Comparison of ENCODE assay signal across 8 cellular contexts in genomic region chr12:54053625-54054441, GRCh38. TPM values are rescaled to one million over a fixed set of nuclear protein-coding genes. Genes with fewer than 3 reads are reported as not detected.
DNase-seq lines count a peak whose midpoint lies in the region; ATAC-seq lines count a peak whose summit lies in the region.

HOXC4 (plus strand) TSS chr12:54053835; CDS start chr12:54053923, 88 bp downstream.

- H3K9me3 Mint-ChIP-seq in activated T-cell treated with anti-CD3 and anti-CD28 coated beads, Interleukin-2, amount 50 U/mL, for 72 hours, result no peaks in the 10 kb centered on the region
- no peaks in the 10 kb centered on the region for H3K9me3 Mint-ChIP-seq in activated T-helper 17 cell treated with anti-CD3 and anti-CD28 coated beads, Interleukin-2, amount 50 U/mL, for 72 hours
- H3K9me3 Mint-ChIP-seq in immature natural killer cell, result peaks cover 0 to 2% (median 0%) of the 10 kb centered on the region in 6 donors
- no peaks in the 10 kb centered on the region for H3K9me3 Mint-ChIP-seq in stimulated activated naive CD8-positive, alpha-beta T cell treated with anti-CD3 and anti-CD28 coated beads, Interleukin-15, amount 100 ng/mL, for 72 hours

- H3K4me3 Mint-ChIP-seq in activated T-cell treated with anti-CD3 and anti-CD28 coated beads, Interleukin-2, amount 50 U/mL, for 72 hours, result peak within 1 kb of the TSS; percentile 74
- H3K4me3 Mint-ChIP-seq in activated T-helper 17 cell treated with anti-CD3 and anti-CD28 coated beads, Interleukin-2, amount 50 U/mL, for 72 hours, result peak within 1 kb of the TSS; percentile 57
- H3K4me3 Mint-ChIP-seq in immature natural killer cell, result peak within 1 kb of the TSS; percentile 84 to 91 (median 85)
- peak within 1 kb of the TSS; percentile 83 to 85 for H3K4me3 Mint-ChIP-seq in stimulated activated naive CD8-positive, alpha-beta T cell treated with anti-CD3 and anti-CD28 coated beads, Interleukin-15, amount 100 ng/mL, for 72 hours

- ATAC-seq in activated T-cell treated with anti-CD3 and anti-CD28 coated beads, Interleukin-2, amount 50 U/mL, for 72 hours (replicated peaks in 1 of 2), result peak; percentile 66
- peak; percentile 31 for ATAC-seq in HG03135 (IDR thresholded peaks at IDR 0.05; ENCODE audit: unreplicated experiment)
- no peak for ATAC-seq in activated T-helper 17 cell treated with anti-CD3 and anti-CD28 coated beads, Interleukin-2, amount 50 U/mL, for 72 hours (replicated peaks)
- ATAC-seq in stimulated activated naive CD8-positive, alpha-beta T cell treated with anti-CD3 and anti-CD28 coated beads, Interleukin-15, amount 100 ng/mL, for 72 hours, result peak; percentile 75

- no peak for DNase-seq in activated T-cell treated with anti-CD3 and anti-CD28 coated beads, Interleukin-2, amount 50 U/mL, for 72 hours
- DNase-seq in activated T-cell treated with anti-CD3 and anti-CD28 coated beads, Interleukin-2, amount 50 U/mL, for 48 hours, result no peak
- DNase-seq in immature natural killer cell (peak; percentile 33 to 54 (median 39)), activated gamma-delta T cell (lab: John Stamatoyannopoulos, UW) (no peak)
- DNase-seq in stimulated activated naive CD8-positive, alpha-beta T cell treated with anti-CD3 and anti-CD28 coated beads, Interleukin-15, amount 100 ng/mL, for 72 hours, result no peak
- DNase-seq in stimulated activated naive CD4-positive, alpha-beta T cell (lab: John Stamatoyannopoulos, UW), result no peak

- peaks cover 0 to 2% of the 10 kb centered on the region in 2 donors for H3K36me3 Mint-ChIP-seq in activated T-cell treated with anti-CD3 and anti-CD28 coated beads, Interleukin-2, amount 50 U/mL, for 72 hours (ENCODE audit: insufficient read depth in 2 of 2)
- no peaks in the 10 kb centered on the region for H3K36me3 Mint-ChIP-seq in activated T-helper 17 cell treated with anti-CD3 and anti-CD28 coated beads, Interleukin-2, amount 50 U/mL, for 72 hours (ENCODE audit: low read depth)
- peaks cover 5 to 7% (median 6%) of the 10 kb centered on the region in 3 donors for H3K36me3 Mint-ChIP-seq in immature natural killer cell

- no peak within 1 kb of the TSS for H3K27ac Mint-ChIP-seq in activated T-cell treated with anti-CD3 and anti-CD28 coated beads, Interleukin-2, amount 50 U/mL, for 72 hours
- H3K27ac Mint-ChIP-seq in activated T-helper 17 cell treated with anti-CD3 and anti-CD28 coated beads, Interleukin-2, amount 50 U/mL, for 72 hours, result no peak within 1 kb of the TSS
- H3K27ac Mint-ChIP-seq in immature natural killer cell, result peak within 1 kb of the TSS; percentile 83 to 93 (median 88)
- peak within 1 kb of the TSS; percentile 68 to 75 for H3K27ac Mint-ChIP-seq in stimulated activated naive CD8-positive, alpha-beta T cell treated with anti-CD3 and anti-CD28 coated beads, Interleukin-15, amount 100 ng/mL, for 72 hours

- peaks cover 40% of the 10 kb centered on the region for H3K4me1 Mint-ChIP-seq in activated T-cell treated with anti-CD3 and anti-CD28 coated beads, Interleukin-2, amount 50 U/mL, for 72 hours (ENCODE audit: low read depth)
- H3K4me1 Mint-ChIP-seq in activated T-helper 17 cell treated with anti-CD3 and anti-CD28 coated beads, Interleukin-2, amount 50 U/mL, for 72 hours, result peaks cover 11% of the 10 kb centered on the region
- H3K4me1 Mint-ChIP-seq in immature natural killer cell, result peaks cover 46 to 51% of the 10 kb centered on the region in 2 donors
- H3K4me1 Mint-ChIP-seq in stimulated activated naive CD8-positive, alpha-beta T cell treated with anti-CD3 and anti-CD28 coated beads, Interleukin-15, amount 100 ng/mL, for 72 hours, result peaks cover 50% of the 10 kb centered on the region

- H3K27me3 Mint-ChIP-seq in activated T-cell treated with anti-CD3 and anti-CD28 coated beads, Interleukin-2, amount 50 U/mL, for 72 hours (ENCODE audit: low read depth), result peaks cover 92% of the 10 kb centered on the region
- H3K27me3 Mint-ChIP-seq in activated T-helper 17 cell treated with anti-CD3 and anti-CD28 coated beads, Interleukin-2, amount 50 U/mL, for 72 hours, result peaks cover 81% of the 10 kb centered on the region
- H3K27me3 Mint-ChIP-seq in immature natural killer cell (ENCODE audit: low read depth in 3 of 3), result peaks cover 26 to 44% (median 31%) of the 10 kb centered on the region in 3 donors
- H3K27me3 Mint-ChIP-seq in stimulated activated naive CD8-positive, alpha-beta T cell treated with anti-CD3 and anti-CD28 coated beads, Interleukin-15, amount 100 ng/mL, for 72 hours, result peaks cover 99% of the 10 kb centered on the region

RNA-seq across cellular contexts. Expression of gene HOXC4, which starts in this region (rescaled TPM):
- 1 to 10 TPM in 1 of 2 donors, under 1 TPM in 1; 1.00 to 1.1 TPM for total RNA-seq in activated T-cell treated with anti-CD3 and anti-CD28 coated beads, Interleukin-2, amount 50 U/mL, for 72 hours
- under 1 TPM in 1 of 2 donors, not detected in 1; 0.16 TPM for total RNA-seq in activated T-helper 17 cell treated with anti-CD3 and anti-CD28 coated beads, Interleukin-2, amount 50 U/mL, for 72 hours
- polyA plus RNA-seq in immature natural killer cell, result under 1 TPM; 0.45 to 0.99 (median 0.92) TPM

Comparison
In these comparisons a context has a peak if more than half of its experiments do, and no peak if none do; other contexts are left out.
1. Peak in DNase-seq in immature natural killer cell; RNA of the gene not detected or under 1 TPM.
2. H3K27ac Mint-ChIP-seq: peak in immature natural killer cell (6 of 6) and stimulated activated naive CD8-positive, alpha-beta T cell treated with anti-CD3 and anti-CD28 coated beads, Interleukin-15, amount 100 ng/mL, for 72 hours (2 of 2); none in activated T-cell treated with anti-CD3 and anti-CD28 coated beads, Interleukin-2, amount 50 U/mL, for 72 hours (single experiment) and activated T-helper 17 cell treated with anti-CD3 and anti-CD28 coated beads, Interleukin-2, amount 50 U/mL, for 72 hours (single experiment).
3. Peak in every context shown above with its lines, with median percentiles within 50 percentile points of each other: H3K4me3 Mint-ChIP-seq.